9 cellular contexts compared by ENCODE assay signal in the genomic region with DNA sequence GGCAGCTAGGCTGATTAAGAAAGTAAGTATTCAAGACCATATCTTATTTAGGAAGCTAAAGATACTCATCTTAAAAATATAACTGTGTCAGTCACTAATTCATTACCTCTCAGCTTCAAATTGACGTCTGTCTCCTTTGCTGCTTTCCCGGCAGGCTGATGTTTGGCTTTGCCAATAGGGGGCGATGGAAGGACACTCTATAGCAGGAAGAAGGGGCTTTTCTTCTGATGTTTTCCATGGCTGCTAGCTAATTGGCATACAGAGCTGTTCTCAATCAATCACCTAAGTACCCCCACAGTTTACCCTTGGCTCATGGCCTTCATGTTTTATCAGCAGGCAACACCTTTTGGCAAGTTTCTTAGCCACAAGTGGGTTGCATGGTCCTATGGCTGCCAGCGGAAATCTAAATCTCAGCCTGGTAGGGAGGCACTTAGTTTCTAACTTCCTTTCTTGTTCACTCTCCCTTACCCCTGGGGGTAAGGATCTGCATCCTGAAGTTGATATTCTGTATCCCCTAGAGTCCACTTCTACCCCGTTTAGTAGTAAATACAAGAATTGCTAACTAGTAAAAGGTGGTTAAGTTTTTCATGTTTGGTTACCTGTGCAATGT. TPM values are rescaled to one million over a fixed set of nuclear protein-coding genes. Genes with fewer than 3 reads are reported as not detected.
DNase-seq lines count a peak whose midpoint lies in the region; ATAC-seq and TF ChIP-seq lines count a peak whose summit lies in the region.
"Had no signal": no experiment of that assay in that cellular context is flagged by ENCODE, and none has a peak within 500 bp of the region (broad histone marks: within the 10 kb centered on the region; RNA-seq: fewer than 3 reads in every experiment).

No MANE protein-coding gene starts in this region.

- H3K27ac Mint-ChIP-seq in activated T-cell treated with anti-CD3 and anti-CD28 coated beads, Interleukin-2, amount 50 U/mL, for 24 hours, result no peak overlapping the region

- ATAC-seq in GM21786 (IDR thresholded peaks at IDR 0.05; ENCODE audit: unreplicated experiment), result no peak

- H3K9me3 Mint-ChIP-seq in activated T-cell treated with anti-CD3 and anti-CD28 coated beads, Interleukin-2, amount 50 U/mL, for 24 hours, result peaks cover 7% of the 10 kb centered on the region
- H3K9me3 Mint-ChIP-seq: central memory CD8-positive, alpha-beta T cell had no signal

- H3K36me3 Mint-ChIP-seq in activated T-cell treated with anti-CD3 and anti-CD28 coated beads, Interleukin-2, amount 50 U/mL, for 24 hours (ENCODE audit: low read depth), result no peaks in the 10 kb centered on the region

- H3K4me1 ChIP-seq in esophagus muscularis mucosa, result no peaks in the 10 kb centered on the region

- no peak for TF ChIP-seq EP300 in esophagus muscularis mucosa (IDR thresholded peaks at IDR 0.05)

- H3K36me3 ChIP-seq in esophagus muscularis mucosa (no peaks in the 10 kb centered on the region), MG63 (no peaks in the 10 kb centered on the region)

- peak; percentile 41 to 43 for DNase-seq in activated T-cell treated with anti-CD3 and anti-CD28 coated beads, Interleukin-2, amount 50 U/mL, for 48 hours
- no peak for DNase-seq in activated T-cell treated with anti-CD3 and anti-CD28 coated beads, Interleukin-2, amount 50 U/mL, for 24 hours
- peak; percentile 69 for DNase-seq in Jurkat, Clone E6-1 (ENCODE audit: low read depth, low spot score)
- peak; percentile 45 for DNase-seq in RPMI8226
- no peak for DNase-seq in esophagus muscularis mucosa (ENCODE audit: extremely low spot score)
- peak; percentile 15 for DNase-seq in pons (ENCODE audit: low spot score)
- no peak for DNase-seq in MG63

- TF ChIP-seq CTCF in esophagus muscularis mucosa (IDR thresholded peaks at IDR 0.05), result peak; percentile 14 to 28 (median 19)

- intact Hi-C loops in esophagus muscularis mucosa (cut with DNase I), result no loop called here

- no peak overlapping the region for H3K4me3 Mint-ChIP-seq in activated T-cell treated with anti-CD3 and anti-CD28 coated beads, Interleukin-2, amount 50 U/mL, for 24 hours
- H3K4me3 Mint-ChIP-seq: central memory CD8-positive, alpha-beta T cell had no signal

- H3K9me3 ChIP-seq in esophagus muscularis mucosa, result no peaks in the 10 kb centered on the region
- H3K9me3 ChIP-seq in MG63, result no peaks in the 10 kb centered on the region

- H3K4me1 Mint-ChIP-seq in activated T-cell treated with anti-CD3 and anti-CD28 coated beads, Interleukin-2, amount 50 U/mL, for 24 hours (ENCODE audit: low read depth), result no peaks in the 10 kb centered on the region
- H3K4me1 Mint-ChIP-seq: central memory CD8-positive, alpha-beta T cell had no signal

- H3K27me3 ChIP-seq in esophagus muscularis mucosa (no peaks in the 10 kb centered on the region), MG63 (no peaks in the 10 kb centered on the region)

- WGBS in esophagus muscularis mucosa, result 54% methylated on average over 5 of the region's 5 CpGs

- no peak overlapping the region for H3K27ac ChIP-seq in esophagus muscularis mucosa (replicated peaks in 1 of 4)

- no peak for TF ChIP-seq POLR2A in esophagus muscularis mucosa (IDR thresholded peaks at IDR 0.05; ENCODE audit: low read depth)

- peaks cover 2% of the 10 kb centered on the region for H3K27me3 Mint-ChIP-seq in activated T-cell treated with anti-CD3 and anti-CD28 coated beads, Interleukin-2, amount 50 U/mL, for 24 hours

- H3K4me3 ChIP-seq in Jurkat, Clone E6-1 (ENCODE audit: low read length), result no peak overlapping the region
- no peak overlapping the region for H3K4me3 ChIP-seq in esophagus muscularis mucosa
- no peak overlapping the region for H3K4me3 ChIP-seq in MG63

RNA-seq across cellular contexts. Expression of gene ESYT3, which starts 45.0 kb away (rescaled TPM):
- 13.9 TPM for polyA plus RNA-seq in Jurkat, Clone E6-1 (2012; ENCODE audit: insufficient read depth, insufficient read length)
- total RNA-seq in esophagus muscularis mucosa, result 1 to 10 TPM in 1 of 4 donors, under 1 TPM in 2, not detected in 1; 0.45 to 1.1 (median 0.83) TPM
- 0.23 and 0.89 TPM in 2 replicates for total RNA-seq in MG63 (2014; rRNA removed; shearing (Covaris generic); ENCODE audit: low replicate concordance)

Comparison
In these comparisons a context has a peak if more than half of its experiments do, and no peak if none do; other contexts are left out.
1. DNase-seq: peak in activated T-cell treated with anti-CD3 and anti-CD28 coated beads, Interleukin-2, amount 50 U/mL, for 48 hours (2 of 2), Jurkat, Clone E6-1 (single experiment), RPMI8226 (single experiment) and pons (single experiment); none in activated T-cell treated with anti-CD3 and anti-CD28 coated beads, Interleukin-2, amount 50 U/mL, for 24 hours (single experiment), esophagus muscularis mucosa (single experiment) and MG63 (single experiment).